1 cellular context compared by ENCODE assay signal in the genomic region with DNA sequence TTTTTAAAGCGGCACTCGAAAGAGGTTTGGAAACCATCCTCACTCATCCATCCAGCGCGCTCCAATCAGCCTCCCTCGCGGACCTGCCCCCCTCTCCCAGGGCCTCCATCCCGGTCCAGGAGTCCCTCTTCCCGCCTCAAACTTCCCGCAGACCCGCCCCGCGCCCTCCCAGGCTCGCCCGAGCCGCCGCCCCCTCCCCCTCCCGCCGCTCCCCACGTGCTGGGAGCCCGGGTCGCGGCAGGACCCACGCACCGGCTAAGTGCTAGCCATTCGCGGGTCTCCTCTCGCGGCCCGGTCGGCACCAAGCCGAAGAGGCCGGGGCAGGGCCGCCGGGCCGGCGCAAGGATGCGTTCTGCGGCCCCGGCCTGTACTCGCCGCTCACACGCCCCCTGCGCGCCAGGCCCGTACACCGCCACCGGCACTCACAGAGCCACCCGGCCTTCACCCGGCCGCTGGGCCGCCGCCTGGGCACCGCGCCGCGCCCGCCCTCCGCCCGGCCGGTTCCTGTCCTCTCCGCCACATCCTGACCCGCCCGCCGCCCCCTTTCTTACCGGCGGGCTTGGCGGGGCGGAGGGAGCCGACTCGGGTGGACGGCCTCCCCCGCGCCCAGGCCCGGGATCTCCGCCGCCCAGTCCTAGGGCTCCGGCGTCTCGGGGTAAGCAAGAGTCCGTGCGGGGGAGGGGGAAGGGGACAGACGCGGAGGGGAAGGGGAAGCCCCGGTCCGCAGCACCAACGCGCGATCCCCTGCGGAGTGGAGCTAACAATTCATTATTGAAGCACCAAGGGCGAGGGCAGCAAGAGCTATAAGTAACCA.
A peak's percentile ranks its signal among the peaks of the same experiment; 100 is the strongest.
TF ChIP-seq lines count a peak whose summit lies in the region.

No MANE protein-coding gene starts in this region.

TF ChIP-seq in H1, 55 proteins besides CTCF, POLR2A, EP300 and RAD21:
- TF ChIP-seq, protein P1, sequence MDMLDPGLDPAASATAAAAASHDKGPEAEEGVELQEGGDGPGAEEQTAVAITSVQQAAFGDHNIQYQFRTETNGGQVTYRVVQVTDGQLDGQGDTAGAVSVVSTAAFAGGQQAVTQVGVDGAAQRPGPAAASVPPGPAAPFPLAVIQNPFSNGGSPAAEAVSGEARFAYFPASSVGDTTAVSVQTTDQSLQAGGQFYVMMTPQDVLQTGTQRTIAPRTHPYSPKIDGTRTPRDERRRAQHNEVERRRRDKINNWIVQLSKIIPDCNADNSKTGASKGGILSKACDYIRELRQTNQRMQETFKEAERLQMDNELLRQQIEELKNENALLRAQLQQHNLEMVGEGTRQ (IDR thresholded peaks at IDR 0.05; ENCODE audit: low read length): no peak
- TF ChIP-seq KDM1A (IDR thresholded peaks at IDR 0.05; ENCODE audit: borderline replicate concordance, low read length) (no peak), ASH2L (IDR thresholded peaks at IDR 0.05; ENCODE audit: low read length) (peak; percentile 98), TBP (IDR thresholded peaks at IDR 0.05; ENCODE audit: low read depth, low read length) (0 out of 2 replicates have a peak, but pooled peaks have one; percentile 17), CEBPB (IDR thresholded peaks at IDR 0.05; ENCODE audit: low read depth, low read length) (no peak), KDM4A (IDR thresholded peaks at IDR 0.05; ENCODE audit: low read depth, low read length, severe bottlenecking) (no peak), FOSL1 (IDR thresholded peaks at IDR 0.05; ENCODE audit: insufficient read depth, low read depth, low read length) (no peak), PHF8 (conservative IDR thresholded peaks at IDR 0.05; ENCODE audit: low read depth, low read length) (peak; percentile 73), RBBP5 (IDR thresholded peaks at IDR 0.05; ENCODE audit: borderline replicate concordance, low read depth, low read length) (0 out of 2 replicates have a peak, but pooled peaks have one; percentile 2), HDAC2 (IDR thresholded peaks at IDR 0.05; ENCODE audit: borderline replicate concordance in 1 of 2, low read depth in 2 of 2, low read length in 2 of 2) (0 out of 4 replicates have a peak, but pooled peaks of 1 of the 2 experiments have one; percentile 25)
- TF ChIP-seq, protein P2, sequence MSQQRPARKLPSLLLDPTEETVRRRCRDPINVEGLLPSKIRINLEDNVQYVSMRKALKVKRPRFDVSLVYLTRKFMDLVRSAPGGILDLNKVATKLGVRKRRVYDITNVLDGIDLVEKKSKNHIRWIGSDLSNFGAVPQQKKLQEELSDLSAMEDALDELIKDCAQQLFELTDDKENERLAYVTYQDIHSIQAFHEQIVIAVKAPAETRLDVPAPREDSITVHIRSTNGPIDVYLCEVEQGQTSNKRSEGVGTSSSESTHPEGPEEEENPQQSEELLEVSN (IDR thresholded peaks at IDR 0.05): peak; percentile 77; the same call in 1 of the 2 replicates
- TF ChIP-seq, protein P3, sequence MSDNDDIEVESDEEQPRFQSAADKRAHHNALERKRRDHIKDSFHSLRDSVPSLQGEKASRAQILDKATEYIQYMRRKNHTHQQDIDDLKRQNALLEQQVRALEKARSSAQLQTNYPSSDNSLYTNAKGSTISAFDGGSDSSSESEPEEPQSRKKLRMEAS (IDR thresholded peaks at IDR 0.05): peak; percentile 45; the same call in 1 of the 2 replicates
- TF ChIP-seq, protein P4, sequence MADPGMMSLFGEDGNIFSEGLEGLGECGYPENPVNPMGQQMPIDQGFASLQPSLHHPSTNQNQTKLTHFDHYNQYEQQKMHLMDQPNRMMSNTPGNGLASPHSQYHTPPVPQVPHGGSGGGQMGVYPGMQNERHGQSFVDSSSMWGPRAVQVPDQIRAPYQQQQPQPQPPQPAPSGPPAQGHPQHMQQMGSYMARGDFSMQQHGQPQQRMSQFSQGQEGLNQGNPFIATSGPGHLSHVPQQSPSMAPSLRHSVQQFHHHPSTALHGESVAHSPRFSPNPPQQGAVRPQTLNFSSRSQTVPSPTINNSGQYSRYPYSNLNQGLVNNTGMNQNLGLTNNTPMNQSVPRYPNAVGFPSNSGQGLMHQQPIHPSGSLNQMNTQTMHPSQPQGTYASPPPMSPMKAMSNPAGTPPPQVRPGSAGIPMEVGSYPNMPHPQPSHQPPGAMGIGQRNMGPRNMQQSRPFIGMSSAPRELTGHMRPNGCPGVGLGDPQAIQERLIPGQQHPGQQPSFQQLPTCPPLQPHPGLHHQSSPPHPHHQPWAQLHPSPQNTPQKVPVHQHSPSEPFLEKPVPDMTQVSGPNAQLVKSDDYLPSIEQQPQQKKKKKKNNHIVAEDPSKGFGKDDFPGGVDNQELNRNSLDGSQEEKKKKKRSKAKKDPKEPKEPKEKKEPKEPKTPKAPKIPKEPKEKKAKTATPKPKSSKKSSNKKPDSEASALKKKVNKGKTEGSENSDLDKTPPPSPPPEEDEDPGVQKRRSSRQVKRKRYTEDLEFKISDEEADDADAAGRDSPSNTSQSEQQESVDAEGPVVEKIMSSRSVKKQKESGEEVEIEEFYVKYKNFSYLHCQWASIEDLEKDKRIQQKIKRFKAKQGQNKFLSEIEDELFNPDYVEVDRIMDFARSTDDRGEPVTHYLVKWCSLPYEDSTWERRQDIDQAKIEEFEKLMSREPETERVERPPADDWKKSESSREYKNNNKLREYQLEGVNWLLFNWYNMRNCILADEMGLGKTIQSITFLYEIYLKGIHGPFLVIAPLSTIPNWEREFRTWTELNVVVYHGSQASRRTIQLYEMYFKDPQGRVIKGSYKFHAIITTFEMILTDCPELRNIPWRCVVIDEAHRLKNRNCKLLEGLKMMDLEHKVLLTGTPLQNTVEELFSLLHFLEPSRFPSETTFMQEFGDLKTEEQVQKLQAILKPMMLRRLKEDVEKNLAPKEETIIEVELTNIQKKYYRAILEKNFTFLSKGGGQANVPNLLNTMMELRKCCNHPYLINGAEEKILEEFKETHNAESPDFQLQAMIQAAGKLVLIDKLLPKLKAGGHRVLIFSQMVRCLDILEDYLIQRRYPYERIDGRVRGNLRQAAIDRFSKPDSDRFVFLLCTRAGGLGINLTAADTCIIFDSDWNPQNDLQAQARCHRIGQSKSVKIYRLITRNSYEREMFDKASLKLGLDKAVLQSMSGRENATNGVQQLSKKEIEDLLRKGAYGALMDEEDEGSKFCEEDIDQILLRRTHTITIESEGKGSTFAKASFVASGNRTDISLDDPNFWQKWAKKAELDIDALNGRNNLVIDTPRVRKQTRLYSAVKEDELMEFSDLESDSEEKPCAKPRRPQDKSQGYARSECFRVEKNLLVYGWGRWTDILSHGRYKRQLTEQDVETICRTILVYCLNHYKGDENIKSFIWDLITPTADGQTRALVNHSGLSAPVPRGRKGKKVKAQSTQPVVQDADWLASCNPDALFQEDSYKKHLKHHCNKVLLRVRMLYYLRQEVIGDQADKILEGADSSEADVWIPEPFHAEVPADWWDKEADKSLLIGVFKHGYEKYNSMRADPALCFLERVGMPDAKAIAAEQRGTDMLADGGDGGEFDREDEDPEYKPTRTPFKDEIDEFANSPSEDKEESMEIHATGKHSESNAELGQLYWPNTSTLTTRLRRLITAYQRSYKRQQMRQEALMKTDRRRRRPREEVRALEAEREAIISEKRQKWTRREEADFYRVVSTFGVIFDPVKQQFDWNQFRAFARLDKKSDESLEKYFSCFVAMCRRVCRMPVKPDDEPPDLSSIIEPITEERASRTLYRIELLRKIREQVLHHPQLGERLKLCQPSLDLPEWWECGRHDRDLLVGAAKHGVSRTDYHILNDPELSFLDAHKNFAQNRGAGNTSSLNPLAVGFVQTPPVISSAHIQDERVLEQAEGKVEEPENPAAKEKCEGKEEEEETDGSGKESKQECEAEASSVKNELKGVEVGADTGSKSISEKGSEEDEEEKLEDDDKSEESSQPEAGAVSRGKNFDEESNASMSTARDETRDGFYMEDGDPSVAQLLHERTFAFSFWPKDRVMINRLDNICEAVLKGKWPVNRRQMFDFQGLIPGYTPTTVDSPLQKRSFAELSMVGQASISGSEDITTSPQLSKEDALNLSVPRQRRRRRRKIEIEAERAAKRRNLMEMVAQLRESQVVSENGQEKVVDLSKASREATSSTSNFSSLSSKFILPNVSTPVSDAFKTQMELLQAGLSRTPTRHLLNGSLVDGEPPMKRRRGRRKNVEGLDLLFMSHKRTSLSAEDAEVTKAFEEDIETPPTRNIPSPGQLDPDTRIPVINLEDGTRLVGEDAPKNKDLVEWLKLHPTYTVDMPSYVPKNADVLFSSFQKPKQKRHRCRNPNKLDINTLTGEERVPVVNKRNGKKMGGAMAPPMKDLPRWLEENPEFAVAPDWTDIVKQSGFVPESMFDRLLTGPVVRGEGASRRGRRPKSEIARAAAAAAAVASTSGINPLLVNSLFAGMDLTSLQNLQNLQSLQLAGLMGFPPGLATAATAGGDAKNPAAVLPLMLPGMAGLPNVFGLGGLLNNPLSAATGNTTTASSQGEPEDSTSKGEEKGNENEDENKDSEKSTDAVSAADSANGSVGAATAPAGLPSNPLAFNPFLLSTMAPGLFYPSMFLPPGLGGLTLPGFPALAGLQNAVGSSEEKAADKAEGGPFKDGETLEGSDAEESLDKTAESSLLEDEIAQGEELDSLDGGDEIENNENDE (IDR thresholded peaks at IDR 0.05; ENCODE audit: insufficient replicate concordance, low read length): no peak
